ENCODE assay signal across 24 cellular contexts in genomic region chr7:108441392-108441955, GRCh38. TPM values are rescaled to one million over a fixed set of nuclear protein-coding genes. Genes with fewer than 3 reads are reported as not detected.
"Had no signal": no experiment of that assay in that cellular context is flagged by ENCODE, and none has a peak within 500 bp of the region (broad histone marks: within the 10 kb centered on the region; RNA-seq: fewer than 3 reads in every experiment).

No MANE protein-coding gene starts in this region.

- ATAC-seq: activated CD8-positive, alpha-beta memory T cell treated with anti-CD3 and anti-CD28 coated beads, Interleukin-2, amount 10 ng/mL, durations not matched to agents 7 days and 5 days; activated CD8-positive, alpha-beta T cell treated with anti-CD3 and anti-CD28 coated beads, Interleukin-2, amount 10 ng/mL, durations not matched to agents 7 days and 5 days; body of pancreas; gastroesophageal sphincter; heart right ventricle had no signal

- H3K36me3 ChIP-seq: adrenal gland, esophagus squamous epithelium, gastroesophageal sphincter, heart right ventricle, WERI-Rb-1 had no signal

- H3K4me2 ChIP-seq: hepatocyte had no signal

- H3K4me3 ChIP-seq: adrenal gland, body of pancreas, esophagus squamous epithelium, gastroesophageal sphincter, heart right ventricle, hepatocyte had no signal

- FAIRE-seq: colon, endometrium, endothelial cell of umbilical vein had no signal

- H3K9me3 ChIP-seq: adrenal gland, body of pancreas, esophagus squamous epithelium, gastroesophageal sphincter, heart right ventricle had no signal

- DNase-seq: activated B cell treated with CpG ODN at 0.5 μM for 24 hours; activated CD4-positive, alpha-beta T cell treated with anti-CD3 and anti-CD28 coated beads, Interleukin-2, amount 10 ng/mL, durations not matched to agents 24 days and 14 days; activated CD8-positive, alpha-beta memory T cell treated with anti-CD3 and anti-CD28 coated beads, Interleukin-2, amount 10 ng/mL, durations not matched to agents 7 days and 5 days; activated effector memory CD4-positive, alpha-beta T cell treated with anti-CD3 and anti-CD28 coated beads, Interleukin-2, amount 50 U/mL, for 16 hours; activated T-cell treated with anti-CD3 and anti-CD28 coated beads, Interleukin-2, amount 50 U/mL, for 1 hour; amygdala; aorta; body of pancreas; caudate nucleus; cortex of kidney; effector CD8-positive, alpha-beta T cell; esophagus squamous epithelium; foreskin melanocyte; heart right ventricle; T1000; WERI-Rb-1 had no signal

- H3K27ac ChIP-seq: epithelial cell of prostate, esophagus squamous epithelium, gastroesophageal sphincter, heart right ventricle, hepatocyte, WERI-Rb-1 had no signal

- H3K27me3 ChIP-seq: adrenal gland, body of pancreas, esophagus squamous epithelium, gastroesophageal sphincter, hepatocyte had no signal

- H3K4me1 ChIP-seq: esophagus squamous epithelium, gastroesophageal sphincter, heart right ventricle had no signal

RNA-seq across cellular contexts. Expression of gene NRCAM, which starts 14.8 kb away (rescaled TPM):
- total RNA-seq: activated CD4-positive, alpha-beta T cell treated with anti-CD3 and anti-CD28 coated beads, Interleukin-2, amount 10 ng/mL, durations not matched to agents 24 days and 14 days had no signal
